9 cellular contexts compared by ENCODE assay signal in genomic region chr7:92691578-92691977, GRCh38.
DNase-seq lines count a peak whose midpoint lies in the region; ATAC-seq and TF ChIP-seq lines count a peak whose summit lies in the region.
"Had no signal": no experiment of that assay in that cellular context is flagged by ENCODE, and none has a peak within 500 bp of the region (broad histone marks: within the 10 kb centered on the region; RNA-seq: fewer than 3 reads in every experiment).

No MANE protein-coding gene starts in this region.

- H3K9me3 ChIP-seq in Peyer's patch (no peaks in the 10 kb centered on the region), mucosa of descending colon (no peaks in the 10 kb centered on the region)

- H3K36me3 ChIP-seq in Peyer's patch (no peaks in the 10 kb centered on the region), mucosa of descending colon (ENCODE audit: low read depth) (no peaks in the 10 kb centered on the region)

- H3K4me1 ChIP-seq in Peyer's patch (no peaks in the 10 kb centered on the region), mucosa of descending colon (ENCODE audit: low read depth) (peaks cover 6% of the 10 kb centered on the region)

- intact Hi-C loops in mucosa of descending colon (cut with DNase I, micrococcal nuclease), result loop anchor here (5.0 to 10.0 kb wide), 3 partner anchors 67 to 366 kb away; no protein-coding TSS in a partner anchor

- peak; percentile 64 for ATAC-seq in mucosa of descending colon

- no peak for TF ChIP-seq POLR2A in Peyer's patch (IDR thresholded peaks at IDR 0.05)

- peak; percentile 67 for DNase-seq in NCI-H2107 treated with DMSO at 0.1 percent for 48 hours (lab: John Stamatoyannopoulos, UW; ENCODE audit: unreplicated experiment)
- DNase-seq in NCI-H2107 (lab: John Stamatoyannopoulos, UW), result no peak
- DNase-seq in GM20000 (ENCODE audit: low spot score), result peak; percentile 40
- DNase-seq in HS-27A (ENCODE audit: low read depth), result peak; percentile 23
- no peak for DNase-seq in Peyer's patch
- DNase-seq in cerebellum (ENCODE audit: low spot score), result peak; percentile 12
- peak in 1 of 3 donors; percentile 72 for DNase-seq in mucosa of descending colon
- no peak for DNase-seq in coronary artery (ENCODE audit: low spot score)

- H3K4me3 ChIP-seq in Peyer's patch (no peak overlapping the region), mucosa of descending colon (no peak overlapping the region), coronary artery (no peak overlapping the region)
- H3K4me3 ChIP-seq: BLaER1 had no signal

- H3K27me3 ChIP-seq in Peyer's patch, result no peaks in the 10 kb centered on the region

- TF ChIP-seq CTCF in GM20000 (IDR thresholded peaks at IDR 0.05; ENCODE audit: extremely low read depth, missing control alignments), result peak; percentile 43
- TF ChIP-seq CTCF in Peyer's patch (IDR thresholded peaks at IDR 0.05), result peak in 5 of 6 experiments; percentile 46 to 79 (median 76)
- peak; percentile 55 for TF ChIP-seq CTCF in mucosa of descending colon (IDR thresholded peaks at IDR 0.05)
- TF ChIP-seq CTCF in coronary artery (IDR thresholded peaks at IDR 0.05), result no peak

- H3K27ac ChIP-seq in Peyer's patch (no peak overlapping the region), coronary artery (no peak overlapping the region)
- H3K27ac ChIP-seq: BLaER1 had no signal

Comparison
In these comparisons a context has a peak if more than half of its experiments do, and no peak if none do; other contexts are left out.
1. DNase-seq: peak in NCI-H2107 treated with DMSO at 0.1 percent for 48 hours (single experiment), GM20000 (single experiment), HS-27A (single experiment) and cerebellum (single experiment); none in NCI-H2107 (single experiment), Peyer's patch (0 of 3) and coronary artery (single experiment).